1 cellular context compared by ENCODE assay signal in genomic region chr10:68099736-68100135, GRCh38.
A peak's percentile ranks its signal among the peaks of the same experiment; 100 is the strongest.
TF ChIP-seq lines count a peak whose summit lies in the region.

No MANE protein-coding gene starts in this region.

TF ChIP-seq in IMR-90, 13 proteins besides CTCF, POLR2A, EP300 and RAD21:
- TF ChIP-seq SMC3 (IDR thresholded peaks at IDR 0.05; ENCODE audit: low read depth, low read length), result 0 out of 2 replicates have a peak, but pooled peaks have one; percentile 7
- TF ChIP-seq FOS (IDR thresholded peaks at IDR 0.05; ENCODE audit: low read depth, low read length), result 0 out of 2 replicates have a peak, but pooled peaks have one; percentile 28
- TF ChIP-seq BHLHE40 (IDR thresholded peaks at IDR 0.05; ENCODE audit: low read depth, low read length), result 0 out of 2 replicates have a peak, but pooled peaks have one; percentile 12
- TF ChIP-seq MXI1 (IDR thresholded peaks at IDR 0.05; ENCODE audit: borderline replicate concordance, low read depth, low read length), result 0 out of 2 replicates have a peak, but pooled peaks have one; percentile 26
- TF ChIP-seq RFX5 (IDR thresholded peaks at IDR 0.05; ENCODE audit: low read depth, low read length), result no peak
- no peak for TF ChIP-seq ELK1 (IDR thresholded peaks at IDR 0.05; ENCODE audit: borderline replicate concordance, low read depth, low read length)
- no peak for TF ChIP-seq MAZ (IDR thresholded peaks at IDR 0.05; ENCODE audit: borderline replicate concordance, low read depth, low read length)
- no peak for TF ChIP-seq USF2 (IDR thresholded peaks at IDR 0.05; ENCODE audit: low read depth, low read length)
- no peak for TF ChIP-seq RCOR1 (IDR thresholded peaks at IDR 0.05; ENCODE audit: insufficient replicate concordance, low read length)
- no peak for TF ChIP-seq MAFK (IDR thresholded peaks at IDR 0.05; ENCODE audit: low read depth, low read length)
- no peak for TF ChIP-seq NFE2L2 (IDR thresholded peaks at IDR 0.05; ENCODE audit: low read depth, low read length)
- TF ChIP-seq CEBPB (IDR thresholded peaks at IDR 0.05; ENCODE audit: low read depth, low read length), result peak; percentile 74
- TF ChIP-seq CHD1 (IDR thresholded peaks at IDR 0.05; ENCODE audit: low read depth, low read length), result no peak
